In the genomic region with DNA sequence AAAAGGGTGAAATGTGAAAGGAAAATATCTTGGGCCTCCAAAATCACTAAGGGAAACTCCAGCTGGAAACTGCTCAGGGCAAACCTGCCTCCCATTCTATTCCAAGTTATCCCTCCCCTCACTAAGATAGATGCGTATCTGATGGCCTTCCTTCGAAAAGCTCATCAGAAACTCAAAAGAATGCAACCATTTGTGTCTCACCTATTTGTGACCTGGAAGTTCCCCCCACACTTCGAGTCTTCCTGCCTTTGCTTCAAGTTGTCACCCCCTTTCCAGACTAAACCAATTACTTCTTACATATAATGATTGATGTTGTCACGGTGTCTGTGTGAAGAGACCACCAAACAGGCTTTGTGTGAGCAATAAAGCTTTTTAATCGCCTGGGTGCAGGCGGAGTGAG, we compare ENCODE assay signal across 14 cellular contexts.
A peak's percentile ranks its signal among the peaks of the same experiment; 100 is the strongest.
DNase-seq lines count a peak whose midpoint lies in the region; ATAC-seq and TF ChIP-seq lines count a peak whose summit lies in the region.
"Had no signal": no experiment of that assay in that cellular context is flagged by ENCODE, and none has a peak within 500 bp of the region (broad histone marks: within the 10 kb centered on the region; RNA-seq: fewer than 3 reads in every experiment).

No MANE protein-coding gene starts in this region.

- H3K9ac ChIP-seq in mesendoderm (ENCODE audit: low read length) = no peak overlapping the region
- H3K9ac ChIP-seq: BLaER1 had no signal

- H3K18ac ChIP-seq in mesendoderm (ENCODE audit: low read length) = no peak overlapping the region

- peak; percentile 3 for DNase-seq in NCI-H82 (lab: John Stamatoyannopoulos, UW)
- DNase-seq in NCI-H82 treated with DMSO at 0.1 percent for 48 hours (lab: John Stamatoyannopoulos, UW; ENCODE audit: unreplicated experiment) = no peak
- peak; percentile 69 for DNase-seq in mesendoderm
- no peak for DNase-seq in thoracic aorta (ENCODE audit: low spot score)
- no peak for DNase-seq in NCI-H1417 (lab: John Stamatoyannopoulos, UW)
- no peak for DNase-seq in A673 (ENCODE audit: low spot score)
- DNase-seq: AML-193; Caco-2; CD8-positive, alpha-beta memory T cell; DMS53; HCEC 1CT had no signal

- H3K23ac ChIP-seq in mesendoderm (ENCODE audit: low read length) = no peak overlapping the region

- WGBS in mesendoderm (ENCODE audit: extremely low coverage, insufficient coverage, low lambda C conversion rate) = no CpG with 5 or more reads among the region's 6 CpGs

- H3K79me2 ChIP-seq in mesendoderm (ENCODE audit: control insufficient read depth, insufficient read depth, low read length) = no peaks in the 10 kb centered on the region

- H2BK120ac ChIP-seq in mesendoderm (ENCODE audit: low read depth, low read length) = no peak overlapping the region

- H4K8ac ChIP-seq in mesendoderm (ENCODE audit: low read depth, low read length) = no peak overlapping the region

- H3K4ac ChIP-seq in mesendoderm (ENCODE audit: low read depth, low read length) = no peak overlapping the region

- H3K4me3 ChIP-seq in mesendoderm (ENCODE audit: low read length) (no peak overlapping the region), thoracic aorta (peak overlapping the region; percentile 44), A673 (ENCODE audit: low read depth, low read length, poor library complexity, severe bottlenecking) (no peak overlapping the region)
- H3K4me3 ChIP-seq: BLaER1 had no signal

- TF ChIP-seq CTCF in VCaP (conservative IDR thresholded peaks at IDR 0.05) = no peak
- no peak for TF ChIP-seq CTCF in thoracic aorta (IDR thresholded peaks at IDR 0.05)
- no peak for TF ChIP-seq CTCF in A673 (conservative IDR thresholded peaks at IDR 0.05; ENCODE audit: low read depth, low read length)

- no peak overlapping the region for H2BK15ac ChIP-seq in mesendoderm (replicated peaks; ENCODE audit: low read depth)

- ATAC-seq in thoracic aorta (ENCODE audit: insufficient number of reproducible peaks, low FRiP score, low read depth) (no peak), GM21528 (IDR thresholded peaks at IDR 0.05; ENCODE audit: low FRiP score, unreplicated experiment) (no peak)

- H3K27me3 ChIP-seq in mesendoderm (ENCODE audit: insufficient read depth, low read length, poor library complexity) (no peaks in the 10 kb centered on the region), thoracic aorta (replicated peaks; ENCODE audit: insufficient read depth) (no peaks in the 10 kb centered on the region), A673 (replicated peaks; ENCODE audit: insufficient read depth, low read depth, low read length, poor library complexity) (no peaks in the 10 kb centered on the region)
- H3K27me3 ChIP-seq: BLaER1 had no signal

- H3K9me3 ChIP-seq in thoracic aorta (no peaks in the 10 kb centered on the region), A673 (ENCODE audit: low read depth, low read length, poor library complexity, severe bottlenecking) (no peaks in the 10 kb centered on the region)
- H3K9me3 ChIP-seq: BLaER1 had no signal

- H4K5ac ChIP-seq in mesendoderm (ENCODE audit: low read length) = no peak overlapping the region

- H3K56ac ChIP-seq in mesendoderm (ENCODE audit: low read length) = no peak overlapping the region

- H3K27ac ChIP-seq in VCaP = peak overlapping the region; percentile 99; the same call in 1 of the 2 replicates
- H3K27ac ChIP-seq in mesendoderm (ENCODE audit: low read depth, low read length) = no peak overlapping the region
- peak overlapping the region; percentile 55 to 63 for H3K27ac ChIP-seq in thoracic aorta
- no peak overlapping the region for H3K27ac ChIP-seq in A673 (ENCODE audit: low read depth, low read length, poor library complexity, severe bottlenecking)
- H3K27ac ChIP-seq: BLaER1 had no signal

- no TSS peak for BruUV-seq in A673 (replicated peaks; lab: Mats Ljungman, UMichigan)

- H3K36me3 ChIP-seq in mesendoderm (ENCODE audit: control insufficient read depth, insufficient read depth, low read length) = no peaks in the 10 kb centered on the region
- H3K36me3 ChIP-seq in thoracic aorta = no peaks in the 10 kb centered on the region
- H3K36me3 ChIP-seq in A673 (ENCODE audit: insufficient read depth, low read length, poor library complexity, severe bottlenecking) = no peaks in the 10 kb centered on the region
- H3K36me3 ChIP-seq: BLaER1 had no signal

- intact Hi-C loops in A673 (cut with micrococcal nuclease; ENCODE audit: unreplicated experiment) = no loop called here

- no peaks in the 10 kb centered on the region for H3K79me1 ChIP-seq in mesendoderm (ENCODE audit: low read length)

- H2AK5ac ChIP-seq in mesendoderm (ENCODE audit: low read length) = no peak overlapping the region

- H2BK5ac ChIP-seq in mesendoderm (ENCODE audit: low read length) = no peak overlapping the region

- POLR2A ChIA-PET in A673 (lab: Charles Lee; ENCODE audit: low non-redundant PET) = interaction anchor here (0.7 kb wide), 1 partner anchor 9 kb away, joined by 10 read pairs; no protein-coding TSS in a partner anchor

- CTCF ChIA-PET in A673 (lab: Charles Lee) = no interaction called here

- peaks cover 7% of the 10 kb centered on the region for H3K4me1 ChIP-seq in mesendoderm (ENCODE audit: control insufficient read depth, low read depth, low read length)
- peaks cover 21 to 46% of the 10 kb centered on the region in 2 donors for H3K4me1 ChIP-seq in thoracic aorta (ENCODE audit: control insufficient read depth in 1 of 2, low read depth in 2 of 2)
- no peaks in the 10 kb centered on the region for H3K4me1 ChIP-seq in A673 (ENCODE audit: insufficient read depth, low read length, poor library complexity, severe bottlenecking)
- H3K4me1 ChIP-seq: BLaER1 had no signal

- no peak overlapping the region for H3K4me2 ChIP-seq in mesendoderm (ENCODE audit: low read length)
- H3K4me2 ChIP-seq: BLaER1 had no signal

Comparison
In these comparisons a context has a peak if more than half of its experiments do, and no peak if none do; other contexts are left out.
1. DNase-seq: peak in NCI-H82 (single experiment) and mesendoderm (single experiment); none in NCI-H82 treated with DMSO at 0.1 percent for 48 hours (single experiment), thoracic aorta (single experiment), NCI-H1417 (0 of 3) and A673 (single experiment).
2. H3K27ac ChIP-seq: peak in VCaP (single experiment) and thoracic aorta (2 of 2); none in mesendoderm (single experiment) and A673 (single experiment).